Comparison of ENCODE assay signal across 8 cellular contexts in genomic region chr3:47380026-47380600, GRCh38. TPM values are rescaled to one million over a fixed set of nuclear protein-coding genes. Genes with fewer than 3 reads are reported as not detected.
DNase-seq lines count a peak whose midpoint lies in the region; ATAC-seq lines count a peak whose summit lies in the region.

No MANE protein-coding gene starts in this region.

- intact Hi-C loops in activated CD4-positive, alpha-beta memory T cell treated with anti-CD3 and anti-CD28 coated beads for 36 hours (cut with micrococcal nuclease) = loop anchor here (1.0 to 5.0 kb wide), 6 partner anchors 97 to 707 kb away; partner anchors contain the start of genes CCDC12, KIF9, KLHL18 and SETD2

- CTCF ChIA-PET in activated CD4-positive, alpha-beta memory T cell treated with anti-CD3 and anti-CD28 coated beads for 36 hours (lab: Charles Lee) = interaction anchor here (1.0 to 1.9 kb wide), 7 partner anchors 9 to 470 kb away, joined by 3 to 14 read pairs (median 5); partner anchors contain the start of gene SCAP

- WGBS in iPS DF 6.9 (ENCODE audit: insufficient coverage, insufficient read length) = no CpG with 5 or more reads among the region's 23 CpGs

- H3K27ac Mint-ChIP-seq in activated CD4-positive, alpha-beta memory T cell treated with anti-CD3 and anti-CD28 coated beads for 36 hours = peak overlapping the region; percentile 98
- H3K27ac Mint-ChIP-seq in stimulated activated naive CD8-positive, alpha-beta T cell treated with anti-CD3 and anti-CD28 coated beads, Interleukin-15, amount 100 ng/mL, for 72 hours = peak overlapping the region; percentile 100

- no peak overlapping the region for H3K27ac ChIP-seq in iPS DF 6.9 (ENCODE audit: low read length)

- DNase-seq in activated T-cell treated with anti-CD3 and anti-CD28 coated beads, Interleukin-2, amount 50 U/mL, for 4 hours = no peak
- DNase-seq in activated T-cell treated with anti-CD3 and anti-CD28 coated beads for 4 hours (no peak), iPS DF 6.9 (ENCODE audit: low read depth, low spot score) (no peak), NCI-H2227 treated with DMSO at 0.1 percent for 48 hours (lab: John Stamatoyannopoulos, UW) (no peak)
- DNase-seq in activated CD4-positive, alpha-beta memory T cell treated with anti-CD3 and anti-CD28 coated beads for 36 hours = peak; percentile 10
- DNase-seq in stimulated activated naive CD8-positive, alpha-beta T cell treated with anti-CD3 and anti-CD28 coated beads, Interleukin-15, amount 100 ng/mL, for 72 hours = no peak
- no peak for DNase-seq in activated effector memory CD4-positive, alpha-beta T cell treated with Interleukin-2 at 50 U/mL for 16 hours

- H3K4me3 Mint-ChIP-seq in activated T-cell treated with anti-CD3 and anti-CD28 coated beads, Interleukin-2, amount 50 U/mL, for 4 hours = peak overlapping the region; percentile 99
- peak overlapping the region; percentile 99 for H3K4me3 Mint-ChIP-seq in activated CD4-positive, alpha-beta memory T cell treated with anti-CD3 and anti-CD28 coated beads for 36 hours
- H3K4me3 Mint-ChIP-seq in stimulated activated naive CD8-positive, alpha-beta T cell treated with anti-CD3 and anti-CD28 coated beads, Interleukin-15, amount 100 ng/mL, for 72 hours = peak overlapping the region; percentile 100

- POLR2A ChIA-PET in activated CD4-positive, alpha-beta memory T cell treated with anti-CD3 and anti-CD28 coated beads for 36 hours (lab: Charles Lee) = interaction anchor here (0.5 to 1.8 kb wide), 15 partner anchors 17 to 828 kb away, joined by 3 to 10 read pairs (median 4); partner anchors contain the start of genes KIF9, KLHL18, NBEAL2 and SCAP

- peaks cover 48% of the 10 kb centered on the region for H3K4me1 Mint-ChIP-seq in activated T-cell treated with anti-CD3 and anti-CD28 coated beads, Interleukin-2, amount 50 U/mL, for 4 hours (ENCODE audit: low read depth)
- peaks cover 43% of the 10 kb centered on the region for H3K4me1 Mint-ChIP-seq in activated CD4-positive, alpha-beta memory T cell treated with anti-CD3 and anti-CD28 coated beads for 36 hours (ENCODE audit: low read depth)
- peaks cover 52% of the 10 kb centered on the region for H3K4me1 Mint-ChIP-seq in stimulated activated naive CD8-positive, alpha-beta T cell treated with anti-CD3 and anti-CD28 coated beads, Interleukin-15, amount 100 ng/mL, for 72 hours

- peaks cover 6% of the 10 kb centered on the region for H3K36me3 Mint-ChIP-seq in activated T-cell treated with anti-CD3 and anti-CD28 coated beads, Interleukin-2, amount 50 U/mL, for 4 hours (ENCODE audit: insufficient read depth)
- H3K36me3 Mint-ChIP-seq in activated CD4-positive, alpha-beta memory T cell treated with anti-CD3 and anti-CD28 coated beads for 36 hours = peaks cover 3% of the 10 kb centered on the region

- H3K4me1 ChIP-seq in iPS DF 6.9 (ENCODE audit: control insufficient read depth, insufficient read depth, low read length) = no peaks in the 10 kb centered on the region

- H3K36me3 ChIP-seq in iPS DF 6.9 (ENCODE audit: control insufficient read depth, insufficient read depth, low read length) = no peaks in the 10 kb centered on the region

- no peak for ATAC-seq in activated T-cell treated with anti-CD3 and anti-CD28 coated beads, Interleukin-2, amount 50 U/mL, for 4 hours
- no peak for ATAC-seq in stimulated activated naive CD8-positive, alpha-beta T cell treated with anti-CD3 and anti-CD28 coated beads, Interleukin-15, amount 100 ng/mL, for 72 hours
- ATAC-seq in GM18873 (IDR thresholded peaks at IDR 0.05; ENCODE audit: low FRiP score, unreplicated experiment) = no peak

- H3K27me3 ChIP-seq in iPS DF 6.9 (ENCODE audit: control insufficient read depth, insufficient read depth, low read length) = no peaks in the 10 kb centered on the region

- no peaks in the 10 kb centered on the region for H3K27me3 Mint-ChIP-seq in activated T-cell treated with anti-CD3 and anti-CD28 coated beads, Interleukin-2, amount 50 U/mL, for 4 hours (ENCODE audit: low read depth)
- no peaks in the 10 kb centered on the region for H3K27me3 Mint-ChIP-seq in activated CD4-positive, alpha-beta memory T cell treated with anti-CD3 and anti-CD28 coated beads for 36 hours
- no peaks in the 10 kb centered on the region for H3K27me3 Mint-ChIP-seq in stimulated activated naive CD8-positive, alpha-beta T cell treated with anti-CD3 and anti-CD28 coated beads, Interleukin-15, amount 100 ng/mL, for 72 hours

- H3K9me3 ChIP-seq in iPS DF 6.9 (ENCODE audit: control insufficient read depth, insufficient read depth, low read length) = no peaks in the 10 kb centered on the region

- peak overlapping the region; percentile 68; the same call in 1 of the 2 replicates for H3K4me3 ChIP-seq in iPS DF 6.9 (ENCODE audit: low read length)

- H3K9me3 Mint-ChIP-seq in activated T-cell treated with anti-CD3 and anti-CD28 coated beads, Interleukin-2, amount 50 U/mL, for 4 hours = no peaks in the 10 kb centered on the region
- H3K9me3 Mint-ChIP-seq in activated CD4-positive, alpha-beta memory T cell treated with anti-CD3 and anti-CD28 coated beads for 36 hours = no peaks in the 10 kb centered on the region
- no peaks in the 10 kb centered on the region for H3K9me3 Mint-ChIP-seq in stimulated activated naive CD8-positive, alpha-beta T cell treated with anti-CD3 and anti-CD28 coated beads, Interleukin-15, amount 100 ng/mL, for 72 hours

RNA-seq across cellular contexts. Expression of gene PTPN23, which starts 0.7 kb away (rescaled TPM):
- 10 to 100 TPM; 34.9 to 44.8 (median 42.2) TPM for total RNA-seq in activated T-cell treated with anti-CD3 and anti-CD28 coated beads, Interleukin-2, amount 50 U/mL, for 4 hours
- 10 to 100 TPM; 27.9 to 29.7 TPM for total RNA-seq in activated CD4-positive, alpha-beta memory T cell treated with anti-CD3 and anti-CD28 coated beads for 36 hours
